ENCODE assay signal across 14 cellular contexts in the genomic region with DNA sequence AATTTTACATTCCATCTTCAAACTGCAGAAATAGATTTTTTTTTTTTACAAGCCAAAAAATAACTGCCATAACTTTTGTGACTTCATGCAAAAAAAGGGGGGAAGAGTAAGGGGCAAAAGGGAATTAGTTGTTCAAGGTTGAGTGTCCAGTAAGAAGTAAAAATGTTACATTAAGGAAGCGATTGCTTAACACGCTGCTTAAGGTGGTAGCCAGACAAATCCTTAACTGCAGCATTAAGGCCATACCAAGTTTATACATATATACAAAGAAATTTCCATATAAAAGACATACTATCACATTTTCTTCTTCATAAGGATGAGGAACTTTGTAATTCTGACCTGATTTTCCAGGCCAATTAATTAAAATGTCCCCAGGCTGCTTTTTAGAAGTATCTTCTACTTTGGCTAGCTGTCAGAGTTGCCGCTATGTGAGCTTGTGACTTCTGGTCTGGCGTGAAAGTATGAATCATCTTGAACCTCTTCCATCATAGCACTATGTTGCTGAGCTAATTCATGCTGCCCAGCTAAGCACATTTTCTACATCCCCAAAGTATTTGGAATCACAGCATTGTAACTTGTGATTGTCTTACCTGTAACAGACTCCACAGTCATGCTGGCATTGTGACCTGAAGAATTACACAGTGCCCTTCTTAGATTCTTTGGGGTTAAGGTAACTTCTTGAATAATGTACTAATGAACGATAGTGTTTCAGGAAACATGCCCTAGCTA. TPM values are rescaled to one million over a fixed set of nuclear protein-coding genes. Genes with fewer than 3 reads are reported as not detected.
DNase-seq lines count a peak whose midpoint lies in the region; ATAC-seq, FAIRE-seq and TF ChIP-seq lines count a peak whose summit lies in the region.
"Had no signal": no experiment of that assay in that cellular context is flagged by ENCODE, and none has a peak within 500 bp of the region (broad histone marks: within the 10 kb centered on the region; RNA-seq: fewer than 3 reads in every experiment).

No MANE protein-coding gene starts in this region.

- no peak overlapping the region for H3K27ac ChIP-seq in GM12878 (ENCODE audit: control insufficient read depth, insufficient read depth)
- H3K27ac ChIP-seq: KMS-11 had no signal

- peak overlapping the region; percentile 59 for H3K27ac Mint-ChIP-seq in activated T-cell treated with anti-CD3 and anti-CD28 coated beads, Interleukin-2, amount 50 U/mL, for 24 hours
- H3K27ac Mint-ChIP-seq in CD14-positive monocyte = no peak overlapping the region

- H3K36me3 ChIP-seq in GM12878 (ENCODE audit: control insufficient read depth in 2 of 2, insufficient read depth in 2 of 2, low read length in 1 of 2) = peaks cover 4 to 40% of the 10 kb centered on the region in 2 experiments

- intact Hi-C loops in GM12878 (cut with micrococcal nuclease; ENCODE audit: unreplicated experiment) (no loop called here), CD14-positive monocyte (cut with micrococcal nuclease) (no loop called here)

- CTCF ChIA-PET in GM12878 (lab: Yijun Ruan, JAX) = interaction anchor here (0.9 to 2.7 kb wide), 3 partner anchors 11 to 153 kb away, joined by 3 to 11 read pairs (median 3); no protein-coding TSS in a partner anchor

- no peaks in the 10 kb centered on the region for H3K4me1 ChIP-seq in GM12878 (ENCODE audit: control insufficient read depth, insufficient read depth, low read length)

- no TSS peak for BruUV-seq in GM12878 (replicated peaks; lab: Mats Ljungman, UMichigan)

- no peak overlapping the region for H3K9ac ChIP-seq in GM12878 (ENCODE audit: control insufficient read depth, insufficient read depth, low read length)
- H3K9ac ChIP-seq: KMS-11 had no signal

- no peak for FAIRE-seq in GM12878 (lab: Jason Lieb, UNC)
- FAIRE-seq: A204.1, endothelial cell of umbilical vein, small intestine had no signal

- peaks cover 39% of the 10 kb centered on the region for H3K4me1 Mint-ChIP-seq in activated T-cell treated with anti-CD3 and anti-CD28 coated beads, Interleukin-2, amount 50 U/mL, for 24 hours (ENCODE audit: low read depth)
- no peaks in the 10 kb centered on the region for H3K4me1 Mint-ChIP-seq in CD14-positive monocyte

- H3K27me3 ChIP-seq in GM12878 (replicated peaks in 1 of 2; ENCODE audit: control insufficient read depth in 2 of 2, insufficient read depth in 2 of 2, low read length in 1 of 2) = no peaks in the 10 kb centered on the region

- no peaks in the 10 kb centered on the region for H3K27me3 Mint-ChIP-seq in activated T-cell treated with anti-CD3 and anti-CD28 coated beads, Interleukin-2, amount 50 U/mL, for 24 hours
- H3K27me3 Mint-ChIP-seq in CD14-positive monocyte (ENCODE audit: low read depth in 3 of 3) = peaks cover 0 to 2% (median 0%) of the 10 kb centered on the region in 3 donors

- RAD21 ChIA-PET in GM12878 (lab: Charles Lee; ENCODE audit: unreplicated experiment) = no interaction called here

- no peak overlapping the region for H2AFZ ChIP-seq in GM12878 (ENCODE audit: control insufficient read depth, low read depth, low read length)

- POLR2A ChIA-PET in GM12878 (lab: Charles Lee) = no interaction called here

- H4K20me1 ChIP-seq in GM12878 (ENCODE audit: control insufficient read depth, insufficient read depth) = no peaks in the 10 kb centered on the region

- TF ChIP-seq RAD21 in GM12878 (IDR thresholded peaks at IDR 0.05; ENCODE audit: insufficient read depth, low read depth, low read length) = no peak

- peaks cover 8% of the 10 kb centered on the region for H3K9me3 Mint-ChIP-seq in activated T-cell treated with anti-CD3 and anti-CD28 coated beads, Interleukin-2, amount 50 U/mL, for 24 hours
- H3K9me3 Mint-ChIP-seq in CD14-positive monocyte = no peaks in the 10 kb centered on the region

- WGBS in GM12878 (ENCODE audit: insufficient coverage, insufficient replicate concordance, low lambda C conversion rate, missing lambda C conversion rate) = 78% methylated on average over 5 of the region's 5 CpGs

- no peak for TF ChIP-seq EP300 in GM12878 (IDR thresholded peaks at IDR 0.05; ENCODE audit: borderline replicate concordance in 1 of 2, control insufficient read depth in 1 of 2, low read depth in 2 of 2, low read length in 2 of 2)

- H3K4me2 ChIP-seq in GM12878 (ENCODE audit: control insufficient read depth, insufficient read depth) = no peak overlapping the region
- H3K4me2 ChIP-seq: KMS-11 had no signal

- no peak overlapping the region for H3K4me3 Mint-ChIP-seq in activated T-cell treated with anti-CD3 and anti-CD28 coated beads, Interleukin-2, amount 50 U/mL, for 24 hours
- H3K4me3 Mint-ChIP-seq in CD14-positive monocyte = no peak overlapping the region
- H3K4me3 Mint-ChIP-seq: activated T-helper 1 cell treated with anti-CD3 and anti-CD28 coated beads, Interleukin-12 subunit alpha, Interleukin-12 subunit beta, Interleukin-2, Interleukin-4 antibody, amounts not matched to agents 30 ng/mL and 10 ng/mL and 1 ng/mL, durations not matched to agents 14 hours and 24 hours and 36 hours had no signal

- peaks cover 99% of the 10 kb centered on the region for H3K36me3 Mint-ChIP-seq in activated T-cell treated with anti-CD3 and anti-CD28 coated beads, Interleukin-2, amount 50 U/mL, for 24 hours (ENCODE audit: low read depth)
- H3K36me3 Mint-ChIP-seq in CD14-positive monocyte = peaks cover 50 to 68% of the 10 kb centered on the region in 2 donors

- no peaks in the 10 kb centered on the region for H3K79me2 ChIP-seq in GM12878 (ENCODE audit: control insufficient read depth, insufficient read depth, low read length)

- in situ Hi-C loops in GM12878 (cut with MboI) = no loop called here

- TF ChIP-seq POLR2A in GM12878 (IDR thresholded peaks at IDR 0.05; ENCODE audit: low read depth, low read length) = no peak

- DNase-seq in activated T-cell treated with anti-CD3 and anti-CD28 coated beads, Interleukin-2, amount 50 U/mL, for 24 hours = no peak
- DNase-seq in activated T-cell treated with anti-CD3 and anti-CD28 coated beads for 4 hours = no peak
- no peak for DNase-seq in GM12878 (ENCODE audit: low read depth, low spot score)
- peak; percentile 24 for DNase-seq in globus pallidus (ENCODE audit: low spot score)
- DNase-seq in stromal cell of bone marrow (ENCODE audit: low read depth) = peak; percentile 41
- DNase-seq in SIG-M5 (lab: John Stamatoyannopoulos, UW) = no peak
- no peak for DNase-seq in NCI-H69 (lab: John Stamatoyannopoulos, UW)
- no peak for DNase-seq in CD14-positive monocyte (ENCODE audit: low spot score)
- DNase-seq: NCI-H2081 treated with DMSO at 0.1 percent for 48 hours, small intestine had no signal

- no peak for ATAC-seq in GM12878

- no peak for TF ChIP-seq CTCF in GM12878 (IDR thresholded peaks at IDR 0.05 in 2 of 3, conservative IDR thresholded peaks at IDR 0.05 in 1 of 3; ENCODE audit: control insufficient read depth in 2 of 3, extremely low read depth in 1 of 3, insufficient read depth in 1 of 3, low read depth in 3 of 3, low read length in 3 of 3)
- no peak for TF ChIP-seq CTCF in CD14-positive monocyte (IDR thresholded peaks at IDR 0.05)

- SMC1A ChIA-PET in GM12878 (lab: Charles Lee; ENCODE audit: uncharacterized antibody, unreplicated experiment) = interaction anchor here (0.9 to 1.4 kb wide), 3 partner anchors 11 to 14 kb away, joined by 3 read pairs; no protein-coding TSS in a partner anchor

- H3K9me3 ChIP-seq in GM12878 (replicated peaks; ENCODE audit: control insufficient read depth, insufficient read depth, low read length) = no peaks in the 10 kb centered on the region

- H3K4me3 ChIP-seq in GM12878 = no peak overlapping the region

TF ChIP-seq in GM12878, 131 proteins besides CTCF, POLR2A, EP300 and RAD21 (continues in another document):
- TF ChIP-seq SMAD5 (IDR thresholded peaks at IDR 0.05; ENCODE audit: low read depth) = no peak
- no peak for TF ChIP-seq SPI1 (IDR thresholded peaks at IDR 0.05; ENCODE audit: borderline replicate concordance, insufficient read depth, low read depth, low read length)
- no peak for TF ChIP-seq FOXK2 (IDR thresholded peaks at IDR 0.05)
- no peak for TF ChIP-seq EED (IDR thresholded peaks at IDR 0.05; ENCODE audit: low read depth)

RNA-seq across cellular contexts. Expression of gene G3BP1, which starts 40.0 kb away (rescaled TPM):
- 192 and 198 TPM in 2 replicates for total RNA-seq in GM12878 (2013; cell fraction: nucleolus; rRNA removed)
- total RNA-seq in GM12878 (2014; rRNA removed) (137 and 148 TPM in 2 replicates), GM12878 (2014; rRNA removed; fragmentation: Illumina TruSeq; extraction: Trizol) (182 and 190 TPM in 2 replicates), GM12878 (2021) (255 and 269 TPM in 2 replicates)
- polyA plus RNA-seq in GM12878 (2011; ENCODE audit: low read depth) = 39.6 TPM
- polyA plus RNA-seq in GM12878 (2011; rRNA removed) (113 and 119 TPM in 2 replicates), GM12878 (2014; fragmentation: Illumina TruSeq; extraction: Trizol) (158 TPM in 2 replicates), GM12878 (2014; fragmentation: Nextera tagmentation; extraction: Ambion mirVana) (10 to 100 TPM; 49.7 to 52.7 TPM), GM12878 (2014; rRNA removed) (86.7 and 87.0 TPM in 2 replicates), GM12878 (2016; fragmentation: Nextera tagmentation; extraction: Ambion mirVana) (100 to 1,000 TPM; 416 to 438 TPM), CD14-positive monocyte (10 to 100 TPM; 58.8 to 60.6 TPM)
- polyA plus RNA-seq in GM12878 (2011; cell fraction: cytosol; rRNA removed) = 57.4 and 66.1 TPM in 2 replicates
- polyA plus RNA-seq in GM12878 (2011; cell fraction: nucleus; rRNA removed) = 40.4 and 54.9 TPM in 2 replicates
- 70.4 and 72.8 TPM in 2 replicates for polyA plus RNA-seq in GM12878 (2012)
- polyA minus RNA-seq in GM12878 (2011; rRNA and poly(A)+ RNA removed) = 140 and 194 TPM in 2 replicates
- 67.5 and 113 TPM in 2 replicates for polyA minus RNA-seq in GM12878 (2011; cell fraction: cytosol; rRNA and poly(A)+ RNA removed)
- polyA minus RNA-seq in GM12878 (2011; cell fraction: nucleus; rRNA and poly(A)+ RNA removed) = 80.6 and 162 TPM in 2 replicates

RNA-seq across cellular contexts. Expression of gene ATOX1, which starts 53.3 kb away (rescaled TPM):
- 94.2 and 105 TPM in 2 replicates for total RNA-seq in GM12878 (2013; cell fraction: nucleolus; rRNA removed)
- total RNA-seq in GM12878 (2014; rRNA removed) = 136 and 139 TPM in 2 replicates
- total RNA-seq in GM12878 (2014; rRNA removed; fragmentation: Illumina TruSeq; extraction: Trizol) = 130 and 139 TPM in 2 replicates
- 140 and 158 TPM in 2 replicates for total RNA-seq in GM12878 (2021)
- 89.5 TPM for polyA plus RNA-seq in GM12878 (2011; ENCODE audit: low read depth)
- 94.4 and 161 TPM in 2 replicates for polyA plus RNA-seq in GM12878 (2011; rRNA removed)
- 375 and 451 TPM in 2 replicates for polyA plus RNA-seq in GM12878 (2011; cell fraction: cytosol; rRNA removed)
- polyA plus RNA-seq in GM12878 (2011; cell fraction: nucleus; rRNA removed) = 134 and 141 TPM in 2 replicates
- 153 and 189 TPM in 2 replicates for polyA plus RNA-seq in GM12878 (2012)
- polyA plus RNA-seq in GM12878 (2014; fragmentation: Illumina TruSeq; extraction: Trizol) = 138 and 231 TPM in 2 replicates
- 100 to 1,000 TPM; 576 to 642 TPM for polyA plus RNA-seq in GM12878 (2014; fragmentation: Nextera tagmentation; extraction: Ambion mirVana)
- polyA plus RNA-seq in GM12878 (2014; rRNA removed) = 237 and 259 TPM in 2 replicates
- polyA plus RNA-seq in GM12878 (2016; fragmentation: Nextera tagmentation; extraction: Ambion mirVana) = 100 to 1,000 TPM; 377 to 419 TPM
- 179 and 269 TPM in 2 replicates for polyA minus RNA-seq in GM12878 (2011; rRNA and poly(A)+ RNA removed)
- polyA minus RNA-seq in GM12878 (2011; cell fraction: cytosol; rRNA and poly(A)+ RNA removed) = 52.4 and 56.0 TPM in 2 replicates
- 54.5 and 83.6 TPM in 2 replicates for polyA minus RNA-seq in GM12878 (2011; cell fraction: nucleus; rRNA and poly(A)+ RNA removed)
- polyA plus RNA-seq in CD14-positive monocyte = 100 to 1,000 TPM; 148 to 149 TPM

Comparison
In these comparisons a context has a peak if more than half of its experiments do, and no peak if none do; other contexts are left out.
1. DNase-seq: peak in globus pallidus (single experiment) and stromal cell of bone marrow (single experiment); none in activated T-cell treated with anti-CD3 and anti-CD28 coated beads, Interleukin-2, amount 50 U/mL, for 24 hours (single experiment), activated T-cell treated with anti-CD3 and anti-CD28 coated beads for 4 hours (single experiment), GM12878 (single experiment), SIG-M5 (single experiment), NCI-H69 (single experiment) and CD14-positive monocyte (single experiment).